In genomic region chr5:166497705-166498104, GRCh38 we compare ENCODE assay signal across 25 cellular contexts.
"Had no signal": no experiment of that assay in that cellular context is flagged by ENCODE, and none has a peak within 500 bp of the region (broad histone marks: within the 10 kb centered on the region; RNA-seq: fewer than 3 reads in every experiment).

No MANE protein-coding gene starts in this region.

- H3K4me3 ChIP-seq: esophagus muscularis mucosa, gastroesophageal sphincter, heart left ventricle, hepatocyte, lung, mucosa of descending colon, prostate gland, sigmoid colon, stomach, thyroid gland had no signal

- H3K27me3 ChIP-seq: esophagus muscularis mucosa, foreskin keratinocyte, gastroesophageal sphincter, heart left ventricle, hepatocyte, sigmoid colon, stomach, thyroid gland had no signal

- ATAC-seq: foreskin keratinocyte; gastroesophageal sphincter; heart left ventricle; left lobe of liver; mucosa of descending colon; natural killer cell treated with Interleukin-12 subunit alpha and Interleukin-12 subunit beta and Interleukin-15 and Interleukin-18, amount 100 ng/mL, for 72 hours; right cardiac atrium; stimulated activated effector memory CD8-positive, alpha-beta T cell treated with anti-CD3 and anti-CD28 coated beads, Interleukin-12 subunit alpha, Interleukin-12 subunit beta, amount 100 ng/mL, for 72 hours had no signal

- H3K4me2 ChIP-seq: hepatocyte had no signal

- H3K9me3 ChIP-seq: esophagus muscularis mucosa, gastroesophageal sphincter, heart left ventricle, prostate gland, sigmoid colon, thyroid gland had no signal

- H3K27ac Mint-ChIP-seq: memory B cell; naive B cell; natural killer cell treated with Interleukin-12 subunit alpha and Interleukin-12 subunit beta and Interleukin-15 and Interleukin-18, amount 100 ng/mL, for 72 hours; stimulated activated effector memory CD8-positive, alpha-beta T cell treated with anti-CD3 and anti-CD28 coated beads, Interleukin-12 subunit alpha, Interleukin-12 subunit beta, amount 100 ng/mL, for 72 hours had no signal

- H3K27me3 Mint-ChIP-seq: memory B cell; naive B cell; natural killer cell treated with Interleukin-12 subunit alpha and Interleukin-12 subunit beta and Interleukin-15 and Interleukin-18, amount 100 ng/mL, for 72 hours had no signal

- H3K4me1 ChIP-seq: esophagus muscularis mucosa, foreskin keratinocyte, gastroesophageal sphincter, heart left ventricle, prostate gland, sigmoid colon, stomach, thyroid gland had no signal

- H3K36me3 Mint-ChIP-seq: memory B cell; naive B cell; natural killer cell treated with Interleukin-12 subunit alpha and Interleukin-12 subunit beta and Interleukin-15 and Interleukin-18, amount 100 ng/mL, for 72 hours; stimulated activated effector memory CD8-positive, alpha-beta T cell treated with anti-CD3 and anti-CD28 coated beads, Interleukin-12 subunit alpha, Interleukin-12 subunit beta, amount 100 ng/mL, for 72 hours had no signal

- DNase-seq: cerebellar nuclear complex; cortex of kidney; foreskin keratinocyte; heart left ventricle; kidney; mucosa of descending colon; naive B cell; nucleus accumbens; right cardiac atrium; sigmoid colon; stimulated activated CD4-positive, alpha-beta T cell treated with anti-CD3 and anti-CD28 coated beads, Interleukin-2, amount 100 ng/mL, for 24 hours; stimulated activated CD4-positive, alpha-beta T cell treated with anti-CD3 and anti-CD28 coated beads, Interleukin-4, amount 100 ng/mL, for 24 hours; stimulated activated naive CD4-positive, alpha-beta T cell treated with Interleukin-2 at 50 U/mL for 16 hours; stomach; thyroid gland had no signal

- H3K9me3 Mint-ChIP-seq: memory B cell had no signal

- H3K36me3 ChIP-seq: esophagus muscularis mucosa, gastroesophageal sphincter, heart left ventricle, prostate gland, sigmoid colon, stomach, thyroid gland had no signal

- H2AFZ ChIP-seq: hepatocyte had no signal

- H3K4me1 Mint-ChIP-seq: memory B cell; naive B cell; stimulated activated effector memory CD8-positive, alpha-beta T cell treated with anti-CD3 and anti-CD28 coated beads, Interleukin-12 subunit alpha, Interleukin-12 subunit beta, amount 100 ng/mL, for 72 hours had no signal

- H3K79me2 ChIP-seq: hepatocyte had no signal

- H3K4me3 Mint-ChIP-seq: memory B cell; naive B cell; natural killer cell treated with Interleukin-12 subunit alpha and Interleukin-12 subunit beta and Interleukin-15 and Interleukin-18, amount 100 ng/mL, for 72 hours; stimulated activated effector memory CD8-positive, alpha-beta T cell treated with anti-CD3 and anti-CD28 coated beads, Interleukin-12 subunit alpha, Interleukin-12 subunit beta, amount 100 ng/mL, for 72 hours had no signal

- H3K27ac ChIP-seq: epithelial cell of prostate, esophagus muscularis mucosa, foreskin keratinocyte, gastroesophageal sphincter, heart left ventricle, hepatocyte, prostate gland, sigmoid colon, stomach, thyroid gland had no signal
